8 cellular contexts compared by ENCODE assay signal in genomic region chr9:129458155-129458661, GRCh38.
A peak's percentile ranks its signal among the peaks of the same experiment; 100 is the strongest.
DNase-seq lines count a peak whose midpoint lies in the region; ATAC-seq, FAIRE-seq and TF ChIP-seq lines count a peak whose summit lies in the region.

No MANE protein-coding gene starts in this region.

- H3K4me3 ChIP-seq in MM.1S (ENCODE audit: low read length) (peak overlapping the region; percentile 42; the same call in 1 of the 2 replicates), MG63 (no peak overlapping the region)

- peaks cover 13% of the 10 kb centered on the region for H3F3A ChIP-seq in MM.1S (ENCODE audit: insufficient read depth, low read length)

- DNase-seq in GM19239 (ENCODE audit: insufficient read length, low spot score) (peak; percentile 53), MM.1S (peak; percentile 64), left ventricle myocardium superior (peak; percentile 62), foreskin keratinocyte (no peak), MG63 (no peak)
- DNase-seq in activated T-cell treated with anti-CD3 and anti-CD28 coated beads, Interleukin-2, amount 50 U/mL, for 24 hours: peak; percentile 62
- peak in 2 of 3 donors; percentile 27 to 36 for DNase-seq in stimulated activated CD4-positive, alpha-beta T cell treated with anti-CD3 and anti-CD28 coated beads, TNF-alpha, amount 100 ng/mL, for 48 hours (ENCODE audit: low read depth in 3 of 3)

- H3K9me2 ChIP-seq in MM.1S (replicated peaks; ENCODE audit: insufficient read depth, low read length): no peaks in the 10 kb centered on the region

- no peaks in the 10 kb centered on the region for H3K36me3 ChIP-seq in MM.1S (replicated peaks; ENCODE audit: insufficient read depth, low read length)
- H3K36me3 ChIP-seq in MG63: no peaks in the 10 kb centered on the region

- H3K27me3 Mint-ChIP-seq in activated T-cell treated with anti-CD3 and anti-CD28 coated beads, Interleukin-2, amount 50 U/mL, for 24 hours: no peaks in the 10 kb centered on the region

- H3K4me3 Mint-ChIP-seq in activated T-cell treated with anti-CD3 and anti-CD28 coated beads, Interleukin-2, amount 50 U/mL, for 24 hours: no peak overlapping the region

- peak overlapping the region; percentile 86 for H3K4me2 ChIP-seq in MM.1S (ENCODE audit: low read depth, low read length)

- H3K27me3 ChIP-seq in MM.1S (replicated peaks; ENCODE audit: insufficient read depth, low read length) (no peaks in the 10 kb centered on the region; the same call in 1 of the 2 replicates), foreskin keratinocyte (peaks cover 21% of the 10 kb centered on the region), MG63 (no peaks in the 10 kb centered on the region)

- FAIRE-seq in GM19239 (lab: Jason Lieb, UNC): peak; percentile 76

- H3K4me1 Mint-ChIP-seq in activated T-cell treated with anti-CD3 and anti-CD28 coated beads, Interleukin-2, amount 50 U/mL, for 24 hours (ENCODE audit: low read depth): peaks cover 47% of the 10 kb centered on the region

- TF ChIP-seq CTCF in MM.1S (IDR thresholded peaks at IDR 0.05; ENCODE audit: low read length) (no peak), foreskin keratinocyte (conservative IDR thresholded peaks at IDR 0.05) (no peak)

- intact Hi-C loops in left ventricle myocardium superior (cut with micrococcal nuclease): no loop called here

- H4K20me1 ChIP-seq in MM.1S (ENCODE audit: insufficient read depth, low read length): no peaks in the 10 kb centered on the region

- H3K27ac Mint-ChIP-seq in activated T-cell treated with anti-CD3 and anti-CD28 coated beads, Interleukin-2, amount 50 U/mL, for 24 hours: peak overlapping the region; percentile 69

- H3K36me3 Mint-ChIP-seq in activated T-cell treated with anti-CD3 and anti-CD28 coated beads, Interleukin-2, amount 50 U/mL, for 24 hours (ENCODE audit: low read depth): no peaks in the 10 kb centered on the region

- peak overlapping the region; percentile 91 for H2AFZ ChIP-seq in MM.1S (ENCODE audit: low read length)

- H3K9me3 ChIP-seq in MM.1S (replicated peaks; ENCODE audit: insufficient read depth, low read length) (no peaks in the 10 kb centered on the region), MG63 (no peaks in the 10 kb centered on the region)

- H3K79me2 ChIP-seq in MM.1S (ENCODE audit: low read length): no peaks in the 10 kb centered on the region

- no peak for ATAC-seq in left ventricle myocardium superior
- ATAC-seq in foreskin keratinocyte: no peak
- ATAC-seq in GM19324 (IDR thresholded peaks at IDR 0.05; ENCODE audit: low FRiP score, unreplicated experiment): no peak

- H3K9ac ChIP-seq in MM.1S (ENCODE audit: low read length): peak overlapping the region; percentile 23; the same call in 1 of the 2 replicates

- H3K27ac ChIP-seq in MM.1S (ENCODE audit: low read length): peak overlapping the region; percentile 66; the same call in 1 of the 2 replicates
- H3K27ac ChIP-seq in foreskin keratinocyte: no peak overlapping the region

- H3K4me1 ChIP-seq in MM.1S (ENCODE audit: low read length) (peaks cover 27% of the 10 kb centered on the region), foreskin keratinocyte (peaks cover 8% of the 10 kb centered on the region)

- H3K9me3 Mint-ChIP-seq in activated T-cell treated with anti-CD3 and anti-CD28 coated beads, Interleukin-2, amount 50 U/mL, for 24 hours: no peaks in the 10 kb centered on the region

Comparison
In these comparisons a context has a peak if more than half of its experiments do, and no peak if none do; other contexts are left out.
1. DNase-seq: peak in GM19239 (single experiment), MM.1S (single experiment), activated T-cell treated with anti-CD3 and anti-CD28 coated beads, Interleukin-2, amount 50 U/mL, for 24 hours (single experiment), left ventricle myocardium superior (single experiment) and stimulated activated CD4-positive, alpha-beta T cell treated with anti-CD3 and anti-CD28 coated beads, TNF-alpha, amount 100 ng/mL, for 48 hours (2 of 3); none in foreskin keratinocyte (0 of 2) and MG63 (single experiment).